14 cellular contexts compared by ENCODE assay signal in the genomic region with DNA sequence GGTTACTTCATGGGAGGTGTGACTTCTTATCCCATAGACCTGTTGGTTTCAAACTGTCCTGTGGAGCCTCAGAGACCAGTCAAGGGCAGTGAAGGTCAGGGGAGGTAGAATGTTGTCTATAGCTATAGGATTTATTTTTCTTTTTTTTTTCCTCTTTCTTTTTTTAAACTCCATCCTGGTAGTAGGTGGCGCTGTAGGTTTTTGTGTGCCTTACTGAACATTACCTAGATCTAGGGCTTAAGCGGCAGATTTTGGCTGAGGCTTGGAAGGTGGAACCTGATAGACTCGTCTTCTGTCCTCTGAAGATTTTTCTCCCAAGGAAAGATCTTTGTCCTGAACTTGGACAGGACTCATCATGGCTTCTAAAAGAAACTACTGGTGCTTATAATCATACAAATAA. TPM values are rescaled to one million over a fixed set of nuclear protein-coding genes. Genes with fewer than 3 reads are reported as not detected.
DNase-seq lines count a peak whose midpoint lies in the region; ATAC-seq, FAIRE-seq and TF ChIP-seq lines count a peak whose summit lies in the region.
"Had no signal": no experiment of that assay in that cellular context is flagged by ENCODE, and none has a peak within 500 bp of the region (broad histone marks: within the 10 kb centered on the region; RNA-seq: fewer than 3 reads in every experiment).

No MANE protein-coding gene starts in this region.

- H3K27me3 Mint-ChIP-seq in WTC11 (ENCODE audit: low read depth) = no peaks in the 10 kb centered on the region

- CTCF ChIA-PET in A549 (lab: Yijun Ruan, JAX) (interaction anchor here (0.5 to 11.8 kb wide), 11 partner anchors 9 to 351 kb away, joined by 3 to 90 read pairs (median 4); a partner anchor contains a TSS), WTC11 (lab: Charles Lee) (interaction anchor here (0.5 to 2.1 kb wide), 12 partner anchors 8 to 235 kb away, joined by 3 to 9 read pairs (median 4); a partner anchor contains a TSS)

- H3K4me1 Mint-ChIP-seq in WTC11 = peaks cover 8% of the 10 kb centered on the region

- no peaks in the 10 kb centered on the region for H3K9me3 Mint-ChIP-seq in WTC11
- H3K9me3 Mint-ChIP-seq: activated naive CD4-positive, alpha-beta T cell treated with anti-CD3 and anti-CD28 coated beads for 36 hours had no signal

- H3K79me2 ChIP-seq in DND-41 (ENCODE audit: insufficient read depth, low read length) = peaks cover 3% of the 10 kb centered on the region; the same call in 1 of the 2 replicates

- TF ChIP-seq EP300 in A549 (IDR thresholded peaks at IDR 0.05) = no peak

- H3K27me3 ChIP-seq in DND-41 (ENCODE audit: insufficient read depth, low read length, poor library complexity) (no peaks in the 10 kb centered on the region), foreskin keratinocyte (no peaks in the 10 kb centered on the region)

- DNase-seq in A549 (ENCODE audit: low read depth in 1 of 2, low spot score in 1 of 2) (no peak), DND-41 (peak; percentile 3), WTC11 (ENCODE audit: low spot score) (no peak), foreskin keratinocyte (no peak), T1000 (lab: John Stamatoyannopoulos, UW) (no peak), NCI-H1092 (lab: John Stamatoyannopoulos, UW) (no peak)
- DNase-seq: activated naive CD4-positive, alpha-beta T cell treated with anti-CD3 and anti-CD28 coated beads for 36 hours; hippocampal formation; mammary epithelial cell; NCI-H187 treated with DMSO at 0.1 percent for 48 hours had no signal

- H3K27ac ChIP-seq in A549 = no peak overlapping the region
- H3K27ac ChIP-seq in DND-41 (ENCODE audit: low read length) = no peak overlapping the region
- H3K27ac ChIP-seq in foreskin keratinocyte = no peak overlapping the region

- H3K27ac Mint-ChIP-seq in WTC11 = peak overlapping the region; percentile 46
- H3K27ac Mint-ChIP-seq: activated naive CD4-positive, alpha-beta T cell treated with anti-CD3 and anti-CD28 coated beads for 36 hours had no signal

- no peak overlapping the region for H2AFZ ChIP-seq in DND-41 (ENCODE audit: low read depth, low read length)

- peak; percentile 83 for FAIRE-seq in A549 (lab: Jason Lieb, UNC)

- no peak for ATAC-seq in A549
- no peak for ATAC-seq in DND-41 (ENCODE audit: insufficient read depth, low read depth)
- no peak for ATAC-seq in WTC11
- no peak for ATAC-seq in foreskin keratinocyte
- ATAC-seq in GM18870 (IDR thresholded peaks at IDR 0.05; ENCODE audit: unreplicated experiment) = no peak
- no peak for ATAC-seq in HG03135 (IDR thresholded peaks at IDR 0.05; ENCODE audit: unreplicated experiment)
- ATAC-seq: Panc1 had no signal

- H3K36me3 Mint-ChIP-seq in WTC11 = peaks cover 28% of the 10 kb centered on the region

- H3K36me3 ChIP-seq in DND-41 (ENCODE audit: insufficient read depth, low read length) = peaks cover 81% of the 10 kb centered on the region

- POLR2A ChIA-PET in A549 (lab: Yijun Ruan, JAX) (no interaction called here), WTC11 (lab: Charles Lee) (no interaction called here)

- no peak for TF ChIP-seq POLR2A in A549 (IDR thresholded peaks at IDR 0.05; ENCODE audit: low read length)

- TF ChIP-seq CTCF in A549 (IDR thresholded peaks at IDR 0.05) = peak; percentile 42; the same call in 2 of the 3 replicates
- no peak for TF ChIP-seq CTCF in DND-41 (IDR thresholded peaks at IDR 0.05; ENCODE audit: borderline replicate concordance, extremely low read depth, low read length, poor library complexity, severe bottlenecking)
- no peak for TF ChIP-seq CTCF in WTC11 (IDR thresholded peaks at IDR 0.05)
- peak; percentile 51 for TF ChIP-seq CTCF in foreskin keratinocyte (conservative IDR thresholded peaks at IDR 0.05)

- H3K9ac ChIP-seq in DND-41 (ENCODE audit: low read depth, low read length) = no peak overlapping the region

- WGBS in A549 (ENCODE audit: missing lambda C conversion rate) = 89% methylated on average over 3 of the region's 3 CpGs

- no peak overlapping the region for H3K4me3 Mint-ChIP-seq in WTC11
- H3K4me3 Mint-ChIP-seq: activated naive CD4-positive, alpha-beta T cell treated with anti-CD3 and anti-CD28 coated beads for 36 hours had no signal

- no peaks in the 10 kb centered on the region for H3K9me3 ChIP-seq in A549
- no peaks in the 10 kb centered on the region for H3K9me3 ChIP-seq in DND-41 (ENCODE audit: insufficient read depth, low read length, severe bottlenecking)

- peaks cover 14% of the 10 kb centered on the region for H4K20me1 ChIP-seq in DND-41 (ENCODE audit: insufficient read depth, low read length)

- H3K4me1 ChIP-seq in A549 = peaks cover 23% of the 10 kb centered on the region
- no peaks in the 10 kb centered on the region for H3K4me1 ChIP-seq in DND-41 (ENCODE audit: insufficient read depth, low read length)
- no peaks in the 10 kb centered on the region for H3K4me1 ChIP-seq in foreskin keratinocyte

- TF ChIP-seq RAD21 in A549 (conservative IDR thresholded peaks at IDR 0.05 in 1 of 2, IDR thresholded peaks at IDR 0.05 in 1 of 2) = peak; percentile 21 to 36; a peak in 2 of 5 replicates

- no peak overlapping the region for H3K4me2 ChIP-seq in A549
- H3K4me2 ChIP-seq in DND-41 (ENCODE audit: insufficient read depth, low read length) = no peak overlapping the region

- H3K4me3 ChIP-seq in A549 (no peak overlapping the region), DND-41 (ENCODE audit: low read depth in 1 of 2, low read length in 2 of 2) (no peak overlapping the region)

TF ChIP-seq in A549, 52 proteins besides CTCF, POLR2A, EP300 and RAD21:
- TF ChIP-seq MYC (IDR thresholded peaks at IDR 0.05; ENCODE audit: borderline replicate concordance, low read length) = no peak
- TF ChIP-seq, protein P1, sequence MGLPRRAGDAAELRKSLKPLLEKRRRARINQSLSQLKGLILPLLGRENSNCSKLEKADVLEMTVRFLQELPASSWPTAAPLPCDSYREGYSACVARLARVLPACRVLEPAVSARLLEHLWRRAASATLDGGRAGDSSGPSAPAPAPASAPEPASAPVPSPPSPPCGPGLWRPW (IDR thresholded peaks at IDR 0.05) = no peak
- TF ChIP-seq ESRRA (IDR thresholded peaks at IDR 0.05; ENCODE audit: borderline replicate concordance, low read length) = no peak
- TF ChIP-seq CBX2 (IDR thresholded peaks at IDR 0.05; ENCODE audit: borderline replicate concordance, low read depth) = no peak
- TF ChIP-seq KDM5A (IDR thresholded peaks at IDR 0.05) = no peak
- TF ChIP-seq CHD2 (IDR thresholded peaks at IDR 0.05; ENCODE audit: low read length, partially characterized antibody) = no peak
- TF ChIP-seq TFCP2L1 (CRISPR knock-in tag; IDR thresholded peaks at IDR 0.05) = no peak
- no peak for TF ChIP-seq HDAC2 (IDR thresholded peaks at IDR 0.05)
- no peak for TF ChIP-seq ZNF302 (CRISPR knock-in tag; IDR thresholded peaks at IDR 0.05)
- no peak for TF ChIP-seq JUN (IDR thresholded peaks at IDR 0.05)
TF ChIP-seq in A549: peak in this region for 0.

TF ChIP-seq in WTC11, 78 proteins besides CTCF, POLR2A, EP300 and RAD21 (continues in another document):
- TF ChIP-seq, protein P2, sequence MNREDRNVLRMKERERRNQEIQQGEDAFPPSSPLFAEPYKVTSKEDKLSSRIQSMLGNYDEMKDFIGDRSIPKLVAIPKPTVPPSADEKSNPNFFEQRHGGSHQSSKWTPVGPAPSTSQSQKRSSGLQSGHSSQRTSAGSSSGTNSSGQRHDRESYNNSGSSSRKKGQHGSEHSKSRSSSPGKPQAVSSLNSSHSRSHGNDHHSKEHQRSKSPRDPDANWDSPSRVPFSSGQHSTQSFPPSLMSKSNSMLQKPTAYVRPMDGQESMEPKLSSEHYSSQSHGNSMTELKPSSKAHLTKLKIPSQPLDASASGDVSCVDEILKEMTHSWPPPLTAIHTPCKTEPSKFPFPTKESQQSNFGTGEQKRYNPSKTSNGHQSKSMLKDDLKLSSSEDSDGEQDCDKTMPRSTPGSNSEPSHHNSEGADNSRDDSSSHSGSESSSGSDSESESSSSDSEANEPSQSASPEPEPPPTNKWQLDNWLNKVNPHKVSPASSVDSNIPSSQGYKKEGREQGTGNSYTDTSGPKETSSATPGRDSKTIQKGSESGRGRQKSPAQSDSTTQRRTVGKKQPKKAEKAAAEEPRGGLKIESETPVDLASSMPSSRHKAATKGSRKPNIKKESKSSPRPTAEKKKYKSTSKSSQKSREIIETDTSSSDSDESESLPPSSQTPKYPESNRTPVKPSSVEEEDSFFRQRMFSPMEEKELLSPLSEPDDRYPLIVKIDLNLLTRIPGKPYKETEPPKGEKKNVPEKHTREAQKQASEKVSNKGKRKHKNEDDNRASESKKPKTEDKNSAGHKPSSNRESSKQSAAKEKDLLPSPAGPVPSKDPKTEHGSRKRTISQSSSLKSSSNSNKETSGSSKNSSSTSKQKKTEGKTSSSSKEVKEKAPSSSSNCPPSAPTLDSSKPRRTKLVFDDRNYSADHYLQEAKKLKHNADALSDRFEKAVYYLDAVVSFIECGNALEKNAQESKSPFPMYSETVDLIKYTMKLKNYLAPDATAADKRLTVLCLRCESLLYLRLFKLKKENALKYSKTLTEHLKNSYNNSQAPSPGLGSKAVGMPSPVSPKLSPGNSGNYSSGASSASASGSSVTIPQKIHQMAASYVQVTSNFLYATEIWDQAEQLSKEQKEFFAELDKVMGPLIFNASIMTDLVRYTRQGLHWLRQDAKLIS (CRISPR knock-in tag; IDR thresholded peaks at IDR 0.05; ENCODE audit: borderline replicate concordance) = no peak
- TF ChIP-seq HMGA2 (CRISPR knock-in tag; IDR thresholded peaks at IDR 0.05) = no peak

RNA-seq across cellular contexts. Expression of a gene that starts 47.4 kb away (rescaled TPM):
- polyA plus RNA-seq in A549 (2011; rRNA removed) = 145 and 152 TPM in 2 replicates
- polyA plus RNA-seq in A549 (2012; cell fraction: cytosol; rRNA removed) = 201 and 252 TPM in 2 replicates
- 247 and 316 TPM in 2 replicates for polyA plus RNA-seq in A549 (2012; cell fraction: nucleus; rRNA removed)
- polyA plus RNA-seq in A549 (2017; fragmentation: RNase III; extraction: RNeasy Plus Mini Kit Qiagen cat#74134 plus additional on column Dnase treatment) = 281 to 312 TPM (median 287 TPM) in 3 replicates
- polyA minus RNA-seq in A549 (2011; rRNA and poly(A)+ RNA removed) = 197 TPM in 2 replicates
- total RNA-seq in WTC11 (2021) = 126 to 139 TPM (median 128 TPM) in 3 replicates
- total RNA-seq in foreskin keratinocyte = 168 and 171 TPM in 2 replicates
- polyA plus RNA-seq in foreskin keratinocyte = 117 and 128 TPM in 2 replicates

RNA-seq across cellular contexts. Expression of a gene that starts 49.9 kb away (rescaled TPM):
- polyA plus RNA-seq in A549 (2011; rRNA removed) = 0.04 TPM in 1 of 2 replicates, not detected in the other
- polyA plus RNA-seq in A549 (2012; cell fraction: cytosol; rRNA removed) = 0.01 TPM in 1 of 2 replicates, not detected in the other
- polyA plus RNA-seq in A549 (2012; cell fraction: nucleus; rRNA removed) = not detected in 2 replicates
- 0.04 TPM in 1 of 3 replicates, not detected in the others for polyA plus RNA-seq in A549 (2017; fragmentation: RNase III; extraction: RNeasy Plus Mini Kit Qiagen cat#74134 plus additional on column Dnase treatment)
- polyA minus RNA-seq in A549 (2011; rRNA and poly(A)+ RNA removed) = not detected in 2 replicates
- not detected in 3 replicates for total RNA-seq in WTC11 (2021)
- not detected in 2 replicates for total RNA-seq in foreskin keratinocyte
- not detected in 2 replicates for polyA plus RNA-seq in foreskin keratinocyte
- total RNA-seq: mammary epithelial cell had no signal
- polyA plus RNA-seq: mammary epithelial cell, thymus had no signal

Comparison
In these comparisons a context has a peak if more than half of its experiments do, and no peak if none do; other contexts are left out.
1. CTCF ChIP-seq: peak in A549 (single experiment) and foreskin keratinocyte (single experiment); none in DND-41 (single experiment) and WTC11 (single experiment).